In genomic region chr19:48446579-48446978, GRCh38 we compare ENCODE assay signal across 8 cellular contexts. TPM values are rescaled to one million over a fixed set of nuclear protein-coding genes. Genes with fewer than 3 reads are reported as not detected.
DNase-seq lines count a peak whose midpoint lies in the region; ATAC-seq and TF ChIP-seq lines count a peak whose summit lies in the region.

No MANE protein-coding gene starts in this region.

- intact Hi-C loops in breast epithelium (cut with DNase I; ENCODE audit: low total_unique reads) = no loop called here

- no peaks in the 10 kb centered on the region for H3K9me3 ChIP-seq in breast epithelium
- no peaks in the 10 kb centered on the region for H3K9me3 ChIP-seq in mononuclear cell (ENCODE audit: low read depth, low read length)

- TF ChIP-seq CTCF in breast epithelium (IDR thresholded peaks at IDR 0.05) = no peak

- ATAC-seq in stimulated activated naive CD8-positive, alpha-beta T cell treated with anti-CD3 and anti-CD28 coated beads, Interleukin-15, Interleukin-2, amounts not matched to agents 100 U/mL and 50 U/mL, for 24 hours = no peak
- no peak for ATAC-seq in HG03521 (IDR thresholded peaks at IDR 0.05; ENCODE audit: unreplicated experiment)

- DNase-seq in stimulated activated naive CD8-positive, alpha-beta T cell treated with anti-CD3 and anti-CD28 coated beads, Interleukin-15, Interleukin-2, amounts not matched to agents 100 U/mL and 50 U/mL, for 24 hours = no peak
- no peak for DNase-seq in breast epithelium (ENCODE audit: low spot score in 2 of 2)
- no peak for DNase-seq in NCI-H69 (lab: John Stamatoyannopoulos, UW)
- no peak for DNase-seq in glomerular visceral epithelial cell (ENCODE audit: extremely low spot score)
- DNase-seq in DMS 273 (lab: John Stamatoyannopoulos, UW; ENCODE audit: unreplicated experiment) = no peak

- H3K36me3 Mint-ChIP-seq in stimulated activated naive CD8-positive, alpha-beta T cell treated with anti-CD3 and anti-CD28 coated beads, Interleukin-15, Interleukin-2, amounts not matched to agents 100 ng/mL and 50 ng/mL, for 24 hours (ENCODE audit: low read depth) = peaks cover 45% of the 10 kb centered on the region

- peak overlapping the region; percentile 88 for H3K4me3 Mint-ChIP-seq in stimulated activated naive CD8-positive, alpha-beta T cell treated with anti-CD3 and anti-CD28 coated beads, Interleukin-15, Interleukin-2, amounts not matched to agents 100 ng/mL and 50 ng/mL, for 24 hours

- TF ChIP-seq POLR2A in breast epithelium (IDR thresholded peaks at IDR 0.05) = no peak

- peaks cover 10 to 12% of the 10 kb centered on the region in 2 donors for H3K4me1 ChIP-seq in breast epithelium
- peaks cover 30% of the 10 kb centered on the region for H3K4me1 ChIP-seq in mononuclear cell (ENCODE audit: insufficient read depth, low read length)

- no peaks in the 10 kb centered on the region for H3K9me3 Mint-ChIP-seq in stimulated activated naive CD8-positive, alpha-beta T cell treated with anti-CD3 and anti-CD28 coated beads, Interleukin-15, Interleukin-2, amounts not matched to agents 100 ng/mL and 50 ng/mL, for 24 hours

- peaks cover 12% of the 10 kb centered on the region for H3K36me3 ChIP-seq in breast epithelium

- H3K4me3 ChIP-seq in breast epithelium (peak overlapping the region; percentile 86 to 99 (median 99)), mononuclear cell (ENCODE audit: low read length) (peak overlapping the region; percentile 87)

- H3K27ac Mint-ChIP-seq in stimulated activated naive CD8-positive, alpha-beta T cell treated with anti-CD3 and anti-CD28 coated beads, Interleukin-15, Interleukin-2, amounts not matched to agents 100 ng/mL and 50 ng/mL, for 24 hours = peak overlapping the region; percentile 95

- H3K27me3 ChIP-seq in breast epithelium = peaks cover 0 to 3% of the 10 kb centered on the region in 2 donors
- peaks cover 22% of the 10 kb centered on the region for H3K27me3 ChIP-seq in mononuclear cell (ENCODE audit: insufficient read depth, low read length)

- H3K27ac ChIP-seq in breast epithelium = peak overlapping the region in 1 of 2 donors; percentile 88

- H3K4me1 Mint-ChIP-seq in stimulated activated naive CD8-positive, alpha-beta T cell treated with anti-CD3 and anti-CD28 coated beads, Interleukin-15, Interleukin-2, amounts not matched to agents 100 ng/mL and 50 ng/mL, for 24 hours (ENCODE audit: low read depth) = peaks cover 38% of the 10 kb centered on the region

- peaks cover 18% of the 10 kb centered on the region for H3K27me3 Mint-ChIP-seq in stimulated activated naive CD8-positive, alpha-beta T cell treated with anti-CD3 and anti-CD28 coated beads, Interleukin-15, Interleukin-2, amounts not matched to agents 100 ng/mL and 50 ng/mL, for 24 hours

RNA-seq across cellular contexts. Expression of gene GRWD1, which starts 0.8 kb away (rescaled TPM):
- total RNA-seq in breast epithelium = 10 to 100 TPM; 25.0 to 35.4 (median 30.1) TPM
- 15.2 TPM for total RNA-seq in mononuclear cell

RNA-seq across cellular contexts. Expression of gene KCNJ14, which starts 8.8 kb away (rescaled TPM):
- total RNA-seq in breast epithelium (1 to 10 TPM in 2 of 3 donors, under 1 TPM in 1; 0.80 to 1.6 (median 1.0) TPM), mononuclear cell (1.7 TPM)

RNA-seq across cellular contexts. Expression of gene CYTH2, which starts 22.6 kb away (rescaled TPM):
- total RNA-seq in breast epithelium (10 to 100 TPM; 42.2 to 74.7 (median 70.4) TPM), mononuclear cell (14.9 TPM)

RNA-seq across cellular contexts. Expression of gene GRIN2D, which starts 53.1 kb away (rescaled TPM):
- under 1 TPM in 2 of 3 donors, not detected in 1; 0.32 to 0.33 TPM for total RNA-seq in breast epithelium
- 0.10 TPM for total RNA-seq in mononuclear cell

RNA-seq across cellular contexts. Expression of gene KDELR1, which starts 55.2 kb away (rescaled TPM):
- total RNA-seq in breast epithelium (10 to 100 TPM; 66.2 to 85.0 (median 68.5) TPM), mononuclear cell (20.0 TPM)
